30 cellular contexts compared by ENCODE assay signal in the genomic region with DNA sequence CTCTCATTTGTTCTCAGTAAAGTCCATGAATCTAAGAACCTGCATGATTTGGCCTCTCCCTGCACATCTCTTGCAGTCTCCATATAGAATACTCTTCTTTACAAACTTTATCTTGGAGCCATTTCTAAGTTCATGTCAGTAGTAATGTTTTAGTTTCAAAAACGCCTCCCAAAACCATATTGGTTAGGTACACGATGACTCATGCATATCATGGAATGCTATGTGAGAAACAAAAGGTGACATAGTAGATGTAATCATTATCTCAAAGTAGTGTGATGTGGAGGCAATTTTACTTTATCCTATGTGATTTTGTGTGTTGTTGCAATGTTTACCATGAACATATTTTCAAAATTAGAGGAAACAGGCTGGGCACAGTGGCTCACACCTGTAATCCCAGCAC.
"Had no signal": no experiment of that assay in that cellular context is flagged by ENCODE, and none has a peak within 500 bp of the region (broad histone marks: within the 10 kb centered on the region; RNA-seq: fewer than 3 reads in every experiment).

No MANE protein-coding gene starts in this region.

- H3K4me3 Mint-ChIP-seq: activated CD4-positive, alpha-beta memory T cell treated with anti-CD3 and anti-CD28 coated beads for 36 hours; activated CD4-positive, alpha-beta T cell treated with anti-CD3 and anti-CD28 coated beads, Interleukin-2, amount 10 ng/mL, durations not matched to agents 24 days and 14 days; activated naive CD4-positive, alpha-beta T cell treated with anti-CD3 and anti-CD28 coated beads, Interleukin-2, amount 10 ng/mL, durations not matched to agents 7 days and 5 days; activated T-helper 1 cell treated with anti-CD3 and anti-CD28 coated beads, Interleukin-12 subunit alpha, Interleukin-12 subunit beta, Interleukin-2, Interleukin-4 antibody, amounts not matched to agents 30 ng/mL and 10 ng/mL and 1 ng/mL, durations not matched to agents 14 hours and 24 hours and 36 hours; mesothelial cell of epicardium; naive B cell; nephron progenitor cell; stimulated activated effector memory CD8-positive, alpha-beta T cell treated with anti-CD3 and anti-CD28 coated beads, Interleukin-12 subunit alpha, Interleukin-12 subunit beta, amount 100 ng/mL, for 72 hours; stimulated activated naive CD8-positive, alpha-beta T cell treated with anti-CD3 and anti-CD28 coated beads, Interleukin-15, Interleukin-2, amounts not matched to agents 100 ng/mL and 50 ng/mL, for 24 hours had no signal

- H3K27ac ChIP-seq: esophagus squamous epithelium, ovary, skin epidermis, thoracic aorta, vagina, VCaP had no signal

- DNase-seq: activated CD4-positive, alpha-beta memory T cell treated with anti-CD3 and anti-CD28 coated beads for 36 hours; activated CD4-positive, alpha-beta T cell treated with anti-CD3 and anti-CD28 coated beads, Interleukin-2, amount 10 ng/mL, durations not matched to agents 24 days and 14 days; activated CD8-positive, alpha-beta memory T cell treated with anti-CD3 and anti-CD28 coated beads, Interleukin-2, amount 50 U/mL, for 4 hours; activated gamma-delta T cell; activated naive CD4-positive, alpha-beta T cell treated with anti-CD3 and anti-CD28 coated beads, Interleukin-2, amount 10 ng/mL, durations not matched to agents 7 days and 5 days; activated T-cell treated with anti-CD3 and anti-CD28 coated beads, Interleukin-2, amount 50 U/mL, for 1 hour; amniotic stem cell; central memory CD4-positive, alpha-beta T cell; esophagus squamous epithelium; glutamatergic neuron; left colon; naive B cell; nephron progenitor cell; ovary; retina; stimulated activated CD4-positive, alpha-beta T cell treated with anti-CD3 and anti-CD28 coated beads, Interleukin-12 subunit alpha, Interleukin-12 subunit beta, amount 100 ng/mL, for 4 hours; stimulated activated CD4-positive, alpha-beta T cell treated with anti-CD3 and anti-CD28 coated beads, Interleukin-4, amount 100 ng/mL, for 1 hour; trophoblast cell had no signal

- H3K36me3 ChIP-seq: esophagus squamous epithelium, ovary, thoracic aorta, vagina had no signal

- H3K36me3 Mint-ChIP-seq: activated CD4-positive, alpha-beta memory T cell treated with anti-CD3 and anti-CD28 coated beads for 36 hours; activated naive CD4-positive, alpha-beta T cell treated with anti-CD3 and anti-CD28 coated beads, Interleukin-2, amount 10 ng/mL, durations not matched to agents 7 days and 5 days; mesothelial cell of epicardium; naive B cell; stimulated activated effector memory CD8-positive, alpha-beta T cell treated with anti-CD3 and anti-CD28 coated beads, Interleukin-12 subunit alpha, Interleukin-12 subunit beta, amount 100 ng/mL, for 72 hours had no signal

- H3K9me3 ChIP-seq: esophagus squamous epithelium, ovary, thoracic aorta, vagina had no signal

- H3K27me3 Mint-ChIP-seq: activated CD4-positive, alpha-beta memory T cell treated with anti-CD3 and anti-CD28 coated beads for 36 hours had no signal

- H3K27ac Mint-ChIP-seq: activated CD4-positive, alpha-beta memory T cell treated with anti-CD3 and anti-CD28 coated beads for 36 hours; activated CD4-positive, alpha-beta T cell treated with anti-CD3 and anti-CD28 coated beads, Interleukin-2, amount 10 ng/mL, durations not matched to agents 24 days and 14 days; activated naive CD4-positive, alpha-beta T cell treated with anti-CD3 and anti-CD28 coated beads, Interleukin-2, amount 10 ng/mL, durations not matched to agents 7 days and 5 days; activated T-helper 1 cell treated with anti-CD3 and anti-CD28 coated beads, Interleukin-12 subunit alpha, Interleukin-12 subunit beta, Interleukin-2, Interleukin-4 antibody, amounts not matched to agents 30 ng/mL and 10 ng/mL and 1 ng/mL, durations not matched to agents 14 hours and 24 hours and 36 hours; mesothelial cell of epicardium; nephron progenitor cell; progenitor cell of endocrine pancreas; stimulated activated effector memory CD8-positive, alpha-beta T cell treated with anti-CD3 and anti-CD28 coated beads, Interleukin-12 subunit alpha, Interleukin-12 subunit beta, amount 100 ng/mL, for 72 hours; stimulated activated naive CD8-positive, alpha-beta T cell treated with anti-CD3 and anti-CD28 coated beads, Interleukin-15, Interleukin-2, amounts not matched to agents 100 ng/mL and 50 ng/mL, for 24 hours had no signal

- ATAC-seq: left colon; sciatic nerve; stimulated activated effector memory CD8-positive, alpha-beta T cell treated with anti-CD3 and anti-CD28 coated beads, Interleukin-12 subunit alpha, Interleukin-12 subunit beta, amount 100 ng/mL, for 72 hours had no signal

- FAIRE-seq: frontal cortex, islet of Langerhans had no signal

- H3K4me3 ChIP-seq: esophagus squamous epithelium, ovary, skin epidermis, thoracic aorta, vagina had no signal

- H3K9me3 Mint-ChIP-seq: activated CD4-positive, alpha-beta memory T cell treated with anti-CD3 and anti-CD28 coated beads for 36 hours; activated CD4-positive, alpha-beta T cell treated with anti-CD3 and anti-CD28 coated beads, Interleukin-2, amount 10 ng/mL, durations not matched to agents 24 days and 14 days; activated naive CD4-positive, alpha-beta T cell treated with anti-CD3 and anti-CD28 coated beads, Interleukin-2, amount 10 ng/mL, durations not matched to agents 7 days and 5 days; activated T-helper 1 cell treated with anti-CD3 and anti-CD28 coated beads, Interleukin-12 subunit alpha, Interleukin-12 subunit beta, Interleukin-2, Interleukin-4 antibody, amounts not matched to agents 30 ng/mL and 10 ng/mL and 1 ng/mL, durations not matched to agents 14 hours and 24 hours and 36 hours; mesothelial cell of epicardium; naive B cell; nephron progenitor cell; stimulated activated effector memory CD8-positive, alpha-beta T cell treated with anti-CD3 and anti-CD28 coated beads, Interleukin-12 subunit alpha, Interleukin-12 subunit beta, amount 100 ng/mL, for 72 hours; stimulated activated naive CD8-positive, alpha-beta T cell treated with anti-CD3 and anti-CD28 coated beads, Interleukin-15, Interleukin-2, amounts not matched to agents 100 ng/mL and 50 ng/mL, for 24 hours had no signal

- H3K27me3 ChIP-seq: esophagus squamous epithelium, ovary, vagina had no signal

- H3K4me1 Mint-ChIP-seq: activated CD4-positive, alpha-beta T cell treated with anti-CD3 and anti-CD28 coated beads, Interleukin-2, amount 10 ng/mL, durations not matched to agents 24 days and 14 days; activated naive CD4-positive, alpha-beta T cell treated with anti-CD3 and anti-CD28 coated beads, Interleukin-2, amount 10 ng/mL, durations not matched to agents 7 days and 5 days; naive B cell; stimulated activated effector memory CD8-positive, alpha-beta T cell treated with anti-CD3 and anti-CD28 coated beads, Interleukin-12 subunit alpha, Interleukin-12 subunit beta, amount 100 ng/mL, for 72 hours had no signal
